10 cellular contexts compared by ENCODE assay signal in the genomic region with DNA sequence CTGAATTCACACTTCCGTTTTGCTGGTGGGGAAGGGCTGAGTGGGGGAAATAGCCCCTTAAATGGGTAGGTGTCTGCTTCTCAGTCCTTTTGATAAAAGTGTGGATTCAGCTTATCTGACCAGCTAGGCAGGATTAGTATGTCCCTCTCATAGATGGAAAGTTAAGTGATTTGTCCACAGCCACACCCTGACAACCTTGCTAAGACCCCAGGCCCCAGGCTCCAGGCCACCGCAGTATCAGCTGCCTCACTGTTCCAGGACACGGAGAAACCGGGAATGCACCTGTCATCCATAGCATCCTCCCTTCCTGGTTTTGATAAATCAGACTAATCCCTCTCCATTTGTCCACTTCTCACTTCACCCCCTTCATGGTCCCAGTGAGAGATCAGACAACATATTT.
"Had no signal": no experiment of that assay in that cellular context is flagged by ENCODE, and none has a peak within 500 bp of the region (broad histone marks: within the 10 kb centered on the region; RNA-seq: fewer than 3 reads in every experiment).

No MANE protein-coding gene starts in this region.

- H2AFZ ChIP-seq: GM23248 had no signal

- H3K36me3 Mint-ChIP-seq: IgD-negative memory B cell had no signal

- ATAC-seq: HCT116, HepG2 had no signal

- H3K36me3 ChIP-seq: HAP-1 had no signal

- H3K9me3 ChIP-seq: HAP-1 had no signal

- H3K9ac ChIP-seq: GM23248 had no signal

- H3K4me3 ChIP-seq: GM23248, HAP-1 had no signal

- DNase-seq: GM23248, GOT3, H7, HFFc6, KBM-7 had no signal

- H3K4me1 ChIP-seq: HAP-1 had no signal

- H3K4me3 Mint-ChIP-seq: HFFc6, IgD-negative memory B cell had no signal

- H3K27ac Mint-ChIP-seq: HFFc6 had no signal

- H3K27ac ChIP-seq: GM23248, HL-60 had no signal

- H3K9me3 Mint-ChIP-seq: IgD-negative memory B cell had no signal
